8 cellular contexts compared by ENCODE assay signal in the genomic region with DNA sequence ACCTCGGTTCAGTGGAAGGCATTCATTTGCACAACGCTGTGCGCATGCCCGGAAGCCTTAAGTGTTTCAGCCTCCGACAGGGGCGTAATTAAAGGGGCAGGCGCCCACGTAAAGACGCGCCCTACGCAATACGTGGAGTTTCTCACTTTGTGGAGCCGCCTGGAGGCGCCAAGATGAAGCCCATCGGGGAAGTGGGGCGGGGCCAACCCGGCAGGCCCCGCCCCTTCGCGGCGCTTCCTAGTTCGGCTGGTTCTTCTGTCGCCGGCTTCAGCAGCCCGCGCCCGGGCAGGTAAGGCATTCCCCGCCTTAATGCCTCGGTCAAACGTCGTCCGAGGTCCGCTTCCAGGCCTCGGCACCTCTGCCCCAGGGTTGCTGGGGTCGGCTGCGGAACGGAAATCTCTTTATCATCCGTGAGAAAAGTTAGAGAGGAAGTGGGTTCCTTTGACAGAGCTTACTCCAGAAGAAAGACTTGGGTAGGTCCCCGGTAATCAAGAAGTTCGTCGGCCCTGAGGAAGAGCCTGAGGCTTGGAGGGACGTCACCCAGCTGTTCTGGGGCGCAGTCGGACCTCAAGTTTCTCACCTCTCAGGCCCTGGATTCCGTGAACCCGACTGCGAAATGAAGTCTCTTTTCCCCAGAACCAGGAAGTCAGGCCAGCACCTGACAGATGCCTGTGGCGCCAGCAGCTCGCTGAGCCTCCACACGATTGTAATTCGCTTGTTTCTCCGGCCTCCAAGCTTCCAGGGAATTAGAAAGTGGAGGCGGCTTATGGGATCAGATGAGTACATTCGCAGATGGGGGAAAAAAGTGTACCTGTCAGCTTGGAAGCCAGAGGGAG. TPM values are rescaled to one million over a fixed set of nuclear protein-coding genes. Genes with fewer than 3 reads are reported as not detected.
DNase-seq lines count a peak whose midpoint lies in the region; ATAC-seq, FAIRE-seq and TF ChIP-seq lines count a peak whose summit lies in the region.

Gene IRAK4 (plus strand): TSS at position 224 of the 836 bp plus-strand sequence. CDS start 9,161 bp downstream, outside the sequence.
Gene PUS7L (minus strand): TSS at position 63 of the 836 bp plus-strand sequence. CDS start 3,545 bp downstream, outside the sequence.

- H3K27ac ChIP-seq in heart right ventricle: peak within 1 kb of the TSS in 9 of 10 donors; percentile 76 to 94 (median 88)
- H3K27ac ChIP-seq in upper lobe of right lung: peak within 1 kb of the TSS; percentile 91

- peak within 1 kb of the TSS; percentile 56 to 93 (median 78) for H3K4me3 ChIP-seq in heart right ventricle
- peak within 1 kb of the TSS; percentile 81 for H3K4me3 ChIP-seq in upper lobe of right lung

- intact Hi-C loops in T-helper 1 cell treated with Interleukin-12 subunit alpha and Interleukin-12 subunit beta and Interleukin-4 antibody, amounts not matched to agents 30 ng/mL and 1 ng/mL, for 36 hours (cut with micrococcal nuclease): loop anchor here (1.0 to 5.0 kb wide), 9 partner anchors 47 to 1968 kb away; partner anchors contain the start of genes ARID2, NELL2, PPHLN1 and TMEM117
- intact Hi-C loops in heart right ventricle (cut with DNase I) (loop anchor here in 5 of 10 donors (1.0 to 5.0 kb wide), 4 partner anchors 47 to 123 kb away; partner anchors contain the start of gene TWF1 (in 4 of the 5)), posterior vena cava (cut with DNase I) (no loop called here), upper lobe of right lung (cut with DNase I) (no loop called here)

- WGBS in heart right ventricle, 2 donors: 0% methylated on average over 54 of the region's 54 CpGs

- H3K36me3 ChIP-seq in heart right ventricle (peaks cover 0 to 15% (median 8%) of the 10 kb centered on the region in 9 donors), upper lobe of right lung (no peaks in the 10 kb centered on the region)

- H3K9me3 ChIP-seq in heart right ventricle: no peaks in the 10 kb centered on the region
- no peaks in the 10 kb centered on the region for H3K9me3 ChIP-seq in upper lobe of right lung

- TF ChIP-seq CTCF in heart right ventricle (IDR thresholded peaks at IDR 0.05) (peak in 8 of 9 donors; percentile 29 to 71 (median 52)), upper lobe of right lung (IDR thresholded peaks at IDR 0.05) (peak; percentile 53)

- H3K4me1 ChIP-seq in heart right ventricle (peaks cover 4 to 52% (median 26%) of the 10 kb centered on the region in 9 donors), upper lobe of right lung (peaks cover 28% of the 10 kb centered on the region)

- no peaks in the 10 kb centered on the region for H3K27me3 ChIP-seq in heart right ventricle
- H3K27me3 ChIP-seq in upper lobe of right lung: no peaks in the 10 kb centered on the region

- ATAC-seq in HG02852 (IDR thresholded peaks at IDR 0.05; ENCODE audit: unreplicated experiment): peak; percentile 93
- ATAC-seq in heart right ventricle: peak; percentile 99 to 100 (median 100)
- ATAC-seq in upper lobe of right lung: peak; percentile 99

- peak; percentile 90 for FAIRE-seq in GM12892 (lab: Jason Lieb, UNC)

- peak; percentile 90 for TF ChIP-seq POLR2A in GM12892 (IDR thresholded peaks at IDR 0.05; ENCODE audit: low read depth, low read length)

- peak; percentile 72 for DNase-seq in GM12892 (ENCODE audit: insufficient read length)
- DNase-seq in NCI-H1436 treated with DMSO at 0.1 percent for 48 hours (lab: John Stamatoyannopoulos, UW): peak; percentile 75
- DNase-seq in amniotic epithelial cell (ENCODE audit: low read depth): peak; percentile 95
- peak; percentile 93 to 94 for DNase-seq in heart right ventricle
- DNase-seq in posterior vena cava (ENCODE audit: low spot score): peak; percentile 99
- DNase-seq in upper lobe of right lung: peak; percentile 97

RNA-seq across cellular contexts. Expression of gene IRAK4, which starts in this region (rescaled TPM):
- polyA plus RNA-seq in GM12892 (2012; ENCODE audit: missing spikeins): 21.8 TPM
- total RNA-seq in T-helper 1 cell treated with Interleukin-12 subunit alpha and Interleukin-12 subunit beta and Interleukin-4 antibody, amounts not matched to agents 30 ng/mL and 1 ng/mL, for 36 hours: 38.4 and 40.7 TPM in 2 replicates
- total RNA-seq in heart right ventricle: 1 to 10 TPM; 3.6 to 8.1 (median 4.1) TPM
- 1 to 10 TPM; 3.8 to 5.4 TPM for polyA plus RNA-seq in heart right ventricle
- total RNA-seq in posterior vena cava: 10 to 100 TPM; 19.9 to 21.5 TPM
- total RNA-seq in upper lobe of right lung: 18.4 TPM

RNA-seq across cellular contexts. Expression of gene PUS7L, which starts in this region (rescaled TPM):
- 13.6 TPM for polyA plus RNA-seq in GM12892 (2012; ENCODE audit: missing spikeins)
- 23.6 and 24.3 TPM in 2 replicates for total RNA-seq in T-helper 1 cell treated with Interleukin-12 subunit alpha and Interleukin-12 subunit beta and Interleukin-4 antibody, amounts not matched to agents 30 ng/mL and 1 ng/mL, for 36 hours
- 1 to 10 TPM; 4.1 to 7.8 (median 5.2) TPM for total RNA-seq in heart right ventricle
- polyA plus RNA-seq in heart right ventricle: 1 to 10 TPM; 1.2 to 1.5 TPM
- 10 to 100 TPM; 16.5 to 18.1 TPM for total RNA-seq in posterior vena cava
- 11.7 TPM for total RNA-seq in upper lobe of right lung

Comparison
In these comparisons a context has a peak if more than half of its experiments do, and no peak if none do; other contexts are left out.
1. Peak in every context shown above with its lines: DNase-seq, ATAC-seq, H3K4me3 ChIP-seq and H3K27ac ChIP-seq.